19 cellular contexts compared by ENCODE assay signal in genomic region chr7:43701502-43701859, GRCh38. TPM values are rescaled to one million over a fixed set of nuclear protein-coding genes. Genes with fewer than 3 reads are reported as not detected.
DNase-seq lines count a peak whose midpoint lies in the region; ATAC-seq and TF ChIP-seq lines count a peak whose summit lies in the region.
"Had no signal": no experiment of that assay in that cellular context is flagged by ENCODE, and none has a peak within 500 bp of the region (broad histone marks: within the 10 kb centered on the region; RNA-seq: fewer than 3 reads in every experiment).

No MANE protein-coding gene starts in this region.

- H3K23ac ChIP-seq in IMR-90 (ENCODE audit: low read depth, low read length) = no peak overlapping the region

- TF ChIP-seq POLR2A in IMR-90 (IDR thresholded peaks at IDR 0.05; ENCODE audit: low read depth, low read length) (no peak), right lobe of liver (IDR thresholded peaks at IDR 0.05) (no peak)

- peak overlapping the region; percentile 19; the same call in 1 of the 2 replicates for H3K4me2 ChIP-seq in IMR-90 (ENCODE audit: low read depth, low read length)

- dilution Hi-C loops in IMR-90 (cut with HindIII; ENCODE audit: low sequenced_read_pairs, unreplicated experiment) = no loop called here

- no peak overlapping the region for H4K91ac ChIP-seq in IMR-90 (ENCODE audit: insufficient read depth, low read depth, low read length)

- no peaks in the 10 kb centered on the region for H4K20me1 ChIP-seq in IMR-90 (ENCODE audit: insufficient read depth, low read length)

- H3K9me1 ChIP-seq in IMR-90 (ENCODE audit: insufficient read depth, low read length) = peaks cover 5% of the 10 kb centered on the region; the same call in 1 of the 2 replicates

- H3K79me1 ChIP-seq in IMR-90 (ENCODE audit: low read depth in 1 of 2, low read length in 2 of 2) = peaks cover 28 to 37% of the 10 kb centered on the region in 2 experiments

- H3K4me1 Mint-ChIP-seq in HFFc6 (ENCODE audit: low read depth) = peaks cover 70% of the 10 kb centered on the region

- DNase-seq in DMS114 treated with DMSO at 0.1 percent for 48 hours (lab: John Stamatoyannopoulos, UW; ENCODE audit: unreplicated experiment) = peak; percentile 29
- DNase-seq in HFFc6 = peak; percentile 13
- DNase-seq in IMR-90 = peak; percentile 57
- DNase-seq in fibroblast of villous mesenchyme (ENCODE audit: low read depth) = peak; percentile 39
- DNase-seq in right lobe of liver = no peak
- DNase-seq: activated CD8-positive, alpha-beta memory T cell treated with anti-CD3 and anti-CD28 coated beads, Interleukin-2, amount 10 ng/mL, durations not matched to agents 7 days and 5 days; activated effector memory CD4-positive, alpha-beta T cell treated with anti-CD3 and anti-CD28 coated beads, Interleukin-2, amount 50 U/mL, for 16 hours; foreskin keratinocyte; left lung; MG63; NCI-H1694; NCI-H446; sigmoid colon had no signal

- peaks cover 25% of the 10 kb centered on the region for H3K36me3 Mint-ChIP-seq in HFFc6 (ENCODE audit: low read depth)

- H2BK20ac ChIP-seq in IMR-90 (ENCODE audit: low read depth, low read length) = no peak overlapping the region

- H3K4me3 ChIP-seq in IMR-90 (ENCODE audit: insufficient read depth, low read depth, low read length) (no peak overlapping the region), fibroblast of villous mesenchyme (ENCODE audit: low read depth, low read length) (no peak overlapping the region), right lobe of liver (no peak overlapping the region)
- H3K4me3 ChIP-seq: left lung, MG63, sigmoid colon, vagina had no signal

- no peaks in the 10 kb centered on the region for H3K27me3 ChIP-seq in IMR-90 (ENCODE audit: control insufficient read depth, insufficient read depth, low read length)
- no peaks in the 10 kb centered on the region for H3K27me3 ChIP-seq in right lobe of liver
- H3K27me3 ChIP-seq: foreskin keratinocyte, left lung, MG63, sigmoid colon, vagina had no signal

- no peak overlapping the region for H3K9ac ChIP-seq in IMR-90 (ENCODE audit: low read depth, low read length)

- TF ChIP-seq CTCF in HFFc6 (IDR thresholded peaks at IDR 0.05) (no peak), IMR-90 (conservative IDR thresholded peaks at IDR 0.05; ENCODE audit: low read depth, low read length) (no peak), fibroblast of villous mesenchyme (IDR thresholded peaks at IDR 0.05; ENCODE audit: insufficient read depth, low read depth, low read length) (no peak), right lobe of liver (IDR thresholded peaks at IDR 0.05) (no peak)

- in situ Hi-C loops in IMR-90 (cut with MboI; ENCODE audit: low sequenced_read_pairs) = loop anchor here (5.0 to 25.0 kb wide), 2 partner anchors 119 to 439 kb away; partner anchors contain the start of gene STK17A

- no peaks in the 10 kb centered on the region for H3K9me3 Mint-ChIP-seq in HFFc6

- peak overlapping the region; percentile 70 for H3K27ac Mint-ChIP-seq in HFFc6

- H3K4me3 Mint-ChIP-seq in HFFc6 = no peak overlapping the region
- H3K4me3 Mint-ChIP-seq: activated CD8-positive, alpha-beta memory T cell treated with anti-CD3 and anti-CD28 coated beads, Interleukin-2, amount 10 ng/mL, durations not matched to agents 7 days and 5 days had no signal

- H2AK9ac ChIP-seq in IMR-90 (replicated peaks; ENCODE audit: low read depth, low read length, poor library complexity) = no peak overlapping the region

- no peak overlapping the region for H2BK15ac ChIP-seq in IMR-90 (ENCODE audit: low read depth, low read length)

- H3K36me3 ChIP-seq in IMR-90 (ENCODE audit: control insufficient read depth, insufficient read depth, low read length) (peaks cover 3% of the 10 kb centered on the region), right lobe of liver (no peaks in the 10 kb centered on the region)
- H3K36me3 ChIP-seq: vagina had no signal

- no peak overlapping the region for H4K8ac ChIP-seq in IMR-90 (ENCODE audit: low read depth in 2 of 2, low read length in 2 of 2)

- no peak for TF ChIP-seq RAD21 in IMR-90 (IDR thresholded peaks at IDR 0.05; ENCODE audit: low read length)

- CTCF ChIA-PET in IMR-90 (lab: Yijun Ruan, JAX) = interaction anchor here (2.6 to 6.4 kb wide), 2 partner anchors 117 to 119 kb away, joined by 13 to 104 read pairs; partner anchors contain the start of gene STK17A

- no peak overlapping the region for H3K14ac ChIP-seq in IMR-90 (replicated peaks; ENCODE audit: low read depth, low read length)

- no TSS peak for BruUV-seq in IMR-90 (replicated peaks; lab: Mats Ljungman, UMichigan)

- H3K27ac ChIP-seq in IMR-90 (ENCODE audit: insufficient read depth, low read length) (no peak overlapping the region), right lobe of liver (no peak overlapping the region)
- H3K27ac ChIP-seq: foreskin keratinocyte, left lung, vagina had no signal

- no peak overlapping the region for H3K18ac ChIP-seq in IMR-90 (ENCODE audit: low read depth, low read length)

- no peak overlapping the region for H3K4ac ChIP-seq in IMR-90 (ENCODE audit: low read depth, low read length)

- H3K9me3 ChIP-seq in IMR-90 (ENCODE audit: control insufficient read depth, insufficient read depth, low read length) (no peaks in the 10 kb centered on the region), right lobe of liver (no peaks in the 10 kb centered on the region)
- H3K9me3 ChIP-seq: left lung, sigmoid colon, vagina had no signal

- ATAC-seq in IMR-90 (ENCODE audit: low read depth) (peak; percentile 64), GM19035 (IDR thresholded peaks at IDR 0.05; ENCODE audit: unreplicated experiment) (no peak), GM21737 (IDR thresholded peaks at IDR 0.05; ENCODE audit: unreplicated experiment) (no peak), right lobe of liver (no peak), GM21576 (IDR thresholded peaks at IDR 0.05; ENCODE audit: unreplicated experiment) (no peak)
- ATAC-seq: activated CD4-positive, CD25-positive, alpha-beta regulatory T cell treated with anti-CD3 and anti-CD28 coated beads, Interleukin-2, amount 50 U/mL, for 24 hours; activated CD8-positive, alpha-beta memory T cell treated with anti-CD3 and anti-CD28 coated beads, Interleukin-2, amount 10 ng/mL, durations not matched to agents 7 days and 5 days; foreskin keratinocyte; left lung; Right ventricle myocardium inferior had no signal

- H4K5ac ChIP-seq in IMR-90 (ENCODE audit: low read depth, low read length) = no peak overlapping the region

- H2AK5ac ChIP-seq in IMR-90 (ENCODE audit: low read depth, low read length) = no peak overlapping the region

- H3K27me3 Mint-ChIP-seq in HFFc6 (ENCODE audit: insufficient read depth) = no peaks in the 10 kb centered on the region
- H3K27me3 Mint-ChIP-seq: activated CD8-positive, alpha-beta memory T cell treated with anti-CD3 and anti-CD28 coated beads, Interleukin-2, amount 10 ng/mL, durations not matched to agents 7 days and 5 days had no signal

- POLR2A ChIA-PET in IMR-90 (lab: Charles Lee; ENCODE audit: unreplicated experiment) = no interaction called here

- intact Hi-C loops in IMR-90 (cut with micrococcal nuclease) (loop anchor here (5.0 to 10.0 kb wide), 2 partner anchors 517 to 769 kb away; partner anchors contain the start of genes MRPL32 and PSMA2), right lobe of liver (cut with DNase I) (no loop called here)

- no peak overlapping the region for H2BK120ac ChIP-seq in IMR-90 (ENCODE audit: low read depth, low read length)

- no peak overlapping the region for H3K56ac ChIP-seq in IMR-90 (ENCODE audit: extremely low read depth, insufficient read depth, low read length)

- peaks cover 8% of the 10 kb centered on the region for H3K4me1 ChIP-seq in IMR-90 (ENCODE audit: control insufficient read depth, insufficient read depth, low read length)
- peaks cover 0 to 14% (median 3%) of the 10 kb centered on the region in 4 donors for H3K4me1 ChIP-seq in right lobe of liver

- H2AFZ ChIP-seq in IMR-90 (replicated peaks; ENCODE audit: low read length, poor library complexity) = no peak overlapping the region

- peak overlapping the region; percentile 18 for H2BK5ac ChIP-seq in IMR-90 (ENCODE audit: low read depth, low read length, poor library complexity, severe bottlenecking)

TF ChIP-seq in IMR-90, 13 proteins besides CTCF, POLR2A, EP300 and RAD21:
- TF ChIP-seq NFE2L2 (IDR thresholded peaks at IDR 0.05; ENCODE audit: low read depth, low read length) (no peak), MAZ (IDR thresholded peaks at IDR 0.05; ENCODE audit: borderline replicate concordance, low read depth, low read length) (no peak)

RNA-seq across cellular contexts. Expression of gene COA1, which starts 27.8 kb away (rescaled TPM):
- total RNA-seq in HFFc6 (2021; fragmentation: NEBNext Ultra II Directional; extraction: Animal tissue kit (Norgen Biotek cat#: 25700)) = 10 to 100 TPM; 52.5 to 61.5 (median 57.3) TPM
- total RNA-seq in IMR-90 (2012; rRNA removed) (59.5 and 66.4 TPM in 2 replicates), fibroblast of villous mesenchyme (37.7 and 41.5 TPM in 2 replicates), right lobe of liver (10 to 100 TPM; 15.8 to 35.6 (median 19.9) TPM)
- 24.2 and 34.2 TPM in 2 replicates for polyA plus RNA-seq in IMR-90 (2012; rRNA removed)
- polyA plus RNA-seq in IMR-90 (2012; cell fraction: cytosol; rRNA removed) = 8.0 and 13.1 TPM in 2 replicates
- polyA plus RNA-seq in IMR-90 (2012; cell fraction: nucleus; rRNA removed; ENCODE audit: low replicate concordance) = 10.3 and 43.3 TPM in 2 replicates

RNA-seq across cellular contexts. Expression of gene BLVRA, which starts 57.0 kb away (rescaled TPM):
- 10 to 100 TPM; 29.0 to 43.9 (median 36.0) TPM for total RNA-seq in HFFc6 (2021; fragmentation: NEBNext Ultra II Directional; extraction: Animal tissue kit (Norgen Biotek cat#: 25700))
- 32.3 and 35.8 TPM in 2 replicates for total RNA-seq in IMR-90 (2012; rRNA removed)
- 47.1 and 50.8 TPM in 2 replicates for polyA plus RNA-seq in IMR-90 (2012; rRNA removed)
- 32.2 and 46.4 TPM in 2 replicates for polyA plus RNA-seq in IMR-90 (2012; cell fraction: cytosol; rRNA removed)
- 8.3 and 20.3 TPM in 2 replicates for polyA plus RNA-seq in IMR-90 (2012; cell fraction: nucleus; rRNA removed; ENCODE audit: low replicate concordance)
- total RNA-seq in fibroblast of villous mesenchyme = 14.7 and 24.2 TPM in 2 replicates
- 10 to 100 TPM in 1 of 6 experiments, 1 to 10 TPM in 5; 3.1 to 14.7 (median 5.6) TPM for total RNA-seq in right lobe of liver

Comparison
In these comparisons a context has a peak if more than half of its experiments do, and no peak if none do; other contexts are left out.
1. DNase-seq: peak in DMS114 treated with DMSO at 0.1 percent for 48 hours (single experiment), HFFc6 (single experiment), IMR-90 (single experiment) and fibroblast of villous mesenchyme (single experiment); none in right lobe of liver (0 of 3).